ENCODE assay signal across 11 cellular contexts in the genomic region with DNA sequence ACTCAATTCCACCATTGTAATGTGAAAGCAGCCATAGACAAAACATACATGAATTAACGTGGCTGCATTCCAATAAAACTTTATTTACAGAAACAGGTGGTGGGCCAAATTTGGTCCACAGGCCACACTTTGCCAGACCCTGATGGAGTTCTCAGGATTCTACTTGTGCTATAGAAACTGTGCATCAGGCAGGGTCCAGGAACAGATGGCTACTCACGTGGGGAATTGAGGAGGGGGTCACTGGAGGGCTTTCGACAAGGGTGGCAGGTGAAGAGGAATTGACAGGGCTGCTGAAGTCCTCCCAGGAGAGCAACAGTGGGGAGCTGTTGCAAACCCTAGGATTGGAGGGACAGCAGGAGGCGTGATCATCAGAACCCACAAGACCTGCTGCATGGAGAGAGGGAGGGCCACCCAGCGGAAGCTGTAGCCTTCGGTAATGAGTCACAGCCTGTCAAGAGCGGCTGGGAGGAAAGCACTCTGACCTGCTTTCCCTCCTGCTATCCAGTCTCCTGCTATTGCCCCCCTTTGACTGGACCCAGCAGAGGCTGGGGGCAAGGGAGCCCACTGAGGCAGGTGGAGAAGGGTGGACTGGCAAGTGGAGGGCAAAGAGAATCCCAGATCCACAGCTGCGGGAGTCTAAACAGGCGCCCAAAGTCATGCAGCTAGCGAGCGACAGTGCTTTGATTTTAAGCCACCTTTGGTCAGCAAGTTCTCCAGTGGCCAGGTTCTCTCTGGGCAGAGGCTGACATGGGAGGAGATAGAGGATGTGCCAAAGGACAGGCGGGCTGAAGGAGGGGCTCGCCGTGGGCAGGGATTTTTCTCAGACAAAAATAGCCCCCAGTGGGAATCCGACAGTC.
DNase-seq lines count a peak whose midpoint lies in the region; ATAC-seq and TF ChIP-seq lines count a peak whose summit lies in the region.
"Had no signal": no experiment of that assay in that cellular context is flagged by ENCODE, and none has a peak within 500 bp of the region (broad histone marks: within the 10 kb centered on the region; RNA-seq: fewer than 3 reads in every experiment).

No MANE protein-coding gene starts in this region.

- H3K4me1 Mint-ChIP-seq in nephron progenitor cell = peaks cover 72% of the 10 kb centered on the region

- no peaks in the 10 kb centered on the region for H3K36me3 Mint-ChIP-seq in nephron progenitor cell (ENCODE audit: low read depth)

- no peak overlapping the region for H3K4me3 Mint-ChIP-seq in nephron progenitor cell

- H3K9me3 Mint-ChIP-seq in nephron progenitor cell = no peaks in the 10 kb centered on the region

- H3K27me3 Mint-ChIP-seq in nephron progenitor cell (ENCODE audit: low read depth, poor library complexity) = peaks cover 28% of the 10 kb centered on the region

- H3K27ac Mint-ChIP-seq in nephron progenitor cell = no peak overlapping the region

- DNase-seq in GM12865 (ENCODE audit: low read depth) = peak; percentile 18
- DNase-seq in NCI-H69 (lab: John Stamatoyannopoulos, UW) = peak; percentile 55
- peak; percentile 32 to 85 for DNase-seq in dermis microvascular lymphatic vessel endothelial cell (ENCODE audit: low read depth in 2 of 2)
- peak; percentile 42 for DNase-seq in nephron progenitor cell
- DNase-seq in activated effector memory CD4-positive, alpha-beta T cell treated with anti-CD3 and anti-CD28 coated beads, Interleukin-2, amount 50 U/mL, for 16 hours = no peak
- DNase-seq: activated T-cell treated with anti-CD3 and anti-CD28 coated beads, Interleukin-2, amount 50 U/mL, for 48 hours; head of caudate nucleus; OCI-M1 had no signal

- ATAC-seq in GM21529 (IDR thresholded peaks at IDR 0.05; ENCODE audit: unreplicated experiment) = no peak
- ATAC-seq in GM19455 (IDR thresholded peaks at IDR 0.05; ENCODE audit: unreplicated experiment) = no peak
- no peak for ATAC-seq in GM18520 (IDR thresholded peaks at IDR 0.05; ENCODE audit: unreplicated experiment)

- no peak overlapping the region for H3K4me3 ChIP-seq in GM12865 (ENCODE audit: low read depth, low read length)

- no peak for TF ChIP-seq CTCF in GM12865 (IDR thresholded peaks at IDR 0.05; ENCODE audit: insufficient read depth, low read depth, low read length, missing control alignments)
- no peak for TF ChIP-seq CTCF in nephron progenitor cell (IDR thresholded peaks at IDR 0.05)
